Comparison of ENCODE assay signal across 33 cellular contexts in genomic region chr14:32802295-32802694, GRCh38.
"Had no signal": no experiment of that assay in that cellular context is flagged by ENCODE, and none has a peak within 500 bp of the region (broad histone marks: within the 10 kb centered on the region; RNA-seq: fewer than 3 reads in every experiment).

No MANE protein-coding gene starts in this region.

- DNase-seq: activated effector memory CD4-positive, alpha-beta T cell treated with anti-CD3 and anti-CD28 coated beads, Interleukin-2, amount 50 U/mL, for 16 hours; activated effector memory CD4-positive, alpha-beta T cell treated with Interleukin-2 at 50 U/mL for 16 hours; activated gamma-delta T cell; activated gamma-delta T cell treated with Interleukin-2 at 50 U/mL for 16 hours; activated naive CD4-positive, alpha-beta T cell; activated naive CD4-positive, alpha-beta T cell treated with anti-CD3 and anti-CD28 coated beads for 36 hours; activated naive CD4-positive, alpha-beta T cell treated with anti-CD3 and anti-CD28 coated beads, Interleukin-2, amount 10 ng/mL, durations not matched to agents 7 days and 5 days; activated naive CD4-positive, alpha-beta T cell treated with anti-CD3 and anti-CD28 coated beads, Interleukin-2, amount 50 U/mL, for 16 hours; activated naive CD4-positive, alpha-beta T cell treated with Interleukin-2 at 50 U/mL for 16 hours; activated naive CD8-positive, alpha-beta T cell treated with anti-CD3 and anti-CD28 coated beads for 36 hours; activated naive CD8-positive, alpha-beta T cell treated with anti-CD3 and anti-CD28 coated beads, Interleukin-2, amount 10 ng/mL, durations not matched to agents 7 days and 5 days; activated naive CD8-positive, alpha-beta T cell treated with anti-CD3 and anti-CD28 coated beads, Interleukin-2, amount 50 U/mL, for 24 hours; activated T-cell treated with anti-CD3 and anti-CD28 coated beads, Interleukin-2, amount 50 U/mL, for 24 hours; activated T-cell treated with anti-CD3 and anti-CD28 coated beads, Interleukin-2, amount 50 U/mL, for 4 hours; activated T-cell treated with anti-CD3 and anti-CD28 coated beads, Interleukin-2, amount 50 U/mL, for 48 hours; activated T-cell treated with anti-CD3 and anti-CD28 coated beads, Interleukin-2, amount 50 U/mL, for 72 hours; adrenal gland; amniotic stem cell; amygdala; anterior cingulate cortex; aorta; body of pancreas; brain microvascular endothelial cell; caudate nucleus; central memory CD4-positive, alpha-beta T cell; cerebellar nuclear complex had no signal

- H3K4me1 ChIP-seq: adrenal gland, ascending aorta, body of pancreas, breast epithelium had no signal

- H3K27ac ChIP-seq: adrenal gland, ascending aorta, body of pancreas, brain microvascular endothelial cell, breast epithelium, cardiac muscle cell had no signal

- ATAC-seq: activated naive CD4-positive, alpha-beta T cell treated with anti-CD3 and anti-CD28 coated beads, Interleukin-2, amount 50 U/mL, for 72 hours; activated naive CD8-positive, alpha-beta T cell treated with anti-CD3 and anti-CD28 coated beads, Interleukin-2, amount 50 U/mL, for 24 hours; activated T-cell treated with anti-CD3 and anti-CD28 coated beads, Interleukin-2, amount 50 U/mL, for 4 hours; activated T-cell treated with anti-CD3 and anti-CD28 coated beads, Interleukin-2, amount 50 U/mL, for 72 hours; activated T-helper 17 cell treated with anti-CD3 and anti-CD28 coated beads, Interleukin-2, amount 50 U/mL, for 72 hours; body of pancreas had no signal

- FAIRE-seq: astrocyte, bronchial epithelial cell had no signal

- H3K36me3 ChIP-seq: adrenal gland, brain microvascular endothelial cell, breast epithelium, cardiac muscle cell had no signal

- H3K4me3 ChIP-seq: adrenal gland, ascending aorta, body of pancreas, breast epithelium, cardiac muscle cell had no signal

- H3K27me3 ChIP-seq: adrenal gland, ascending aorta, body of pancreas, brain microvascular endothelial cell, breast epithelium, cardiac muscle cell had no signal
